ENCODE assay signal across 13 cellular contexts in genomic region chr5:150507283-150508020, GRCh38. TPM values are rescaled to one million over a fixed set of nuclear protein-coding genes. Genes with fewer than 3 reads are reported as not detected.
DNase-seq lines count a peak whose midpoint lies in the region; ATAC-seq, FAIRE-seq and TF ChIP-seq lines count a peak whose summit lies in the region.
"Had no signal": no experiment of that assay in that cellular context is flagged by ENCODE, and none has a peak within 500 bp of the region (broad histone marks: within the 10 kb centered on the region; RNA-seq: fewer than 3 reads in every experiment).

No MANE protein-coding gene starts in this region.

- CTCF ChIA-PET in GM10248 (lab: Yijun Ruan, JAX), result interaction anchor here (1.0 to 1.7 kb wide), 2 partner anchors 53 to 259 kb away, joined by 3 read pairs; no protein-coding TSS in a partner anchor

- H3K27me3 Mint-ChIP-seq in progenitor cell of endocrine pancreas, result no peaks in the 10 kb centered on the region

- DNase-seq in heart right ventricle (no peak), Right ventricle myocardium inferior (ENCODE audit: missing footprints) (no peak), keratinocyte (ENCODE audit: low read depth, low spot score) (no peak), progenitor cell of endocrine pancreas (ENCODE audit: low spot score, unreplicated experiment) (no peak), vagina (ENCODE audit: extremely low spot score in 2 of 2) (no peak), HUDEP-2 (lab: John Stamatoyannopoulos, UW; ENCODE audit: unreplicated experiment in 76 of 76) (no peak), GM10248 (ENCODE audit: extremely low spot score) (no peak)
- DNase-seq: activated T-cell treated with anti-CD3 and anti-CD28 coated beads, Interleukin-2, amount 50 U/mL, for 48 hours; NCI-H446; stimulated activated CD4-positive, alpha-beta T cell treated with anti-CD3 and anti-CD28 coated beads, Interleukin-12 subunit alpha, Interleukin-12 subunit beta, amount 100 ng/mL, for 4 hours had no signal

- no peak for TF ChIP-seq CTCF in heart right ventricle (IDR thresholded peaks at IDR 0.05)
- no peak for TF ChIP-seq CTCF in keratinocyte (optimal IDR thresholded peaks at IDR 0.05 in 1 of 3, IDR thresholded peaks at IDR 0.05 in 1 of 3, conservative IDR thresholded peaks at IDR 0.05 in 1 of 3; ENCODE audit: extremely low read depth in 1 of 3, insufficient read depth in 2 of 3, low read length in 3 of 3)
- no peak for TF ChIP-seq CTCF in progenitor cell of endocrine pancreas (IDR thresholded peaks at IDR 0.05; ENCODE audit: unreplicated experiment)
- no peak for TF ChIP-seq CTCF in vagina (IDR thresholded peaks at IDR 0.05)
- no peak for TF ChIP-seq CTCF in GM10248 (IDR thresholded peaks at IDR 0.05; ENCODE audit: control extremely low read depth, extremely low read depth, low read depth, missing control alignments)

- H3K27ac Mint-ChIP-seq in progenitor cell of endocrine pancreas, result peak overlapping the region; percentile 89

- no peak for TF ChIP-seq POLR2A in vagina (IDR thresholded peaks at IDR 0.05)

- H4K20me1 ChIP-seq in keratinocyte (ENCODE audit: control insufficient read depth, extremely low read depth, insufficient read depth, low read length), result peaks cover 7% of the 10 kb centered on the region

- peak overlapping the region; percentile 52 for H3K4me2 ChIP-seq in keratinocyte (ENCODE audit: control insufficient read depth, extremely low read depth, insufficient read depth, low read depth, low read length)

- H3K4me3 ChIP-seq in heart right ventricle, result no peak overlapping the region
- peak overlapping the region in 1 of 3 experiments; percentile 9 for H3K4me3 ChIP-seq in keratinocyte (ENCODE audit: control insufficient read depth in 2 of 3, extremely low read depth in 1 of 3, insufficient read depth in 2 of 3, low read depth in 1 of 3, low read length in 3 of 3)
- H3K4me3 ChIP-seq in vagina, result no peak overlapping the region
- H3K4me3 ChIP-seq: lung had no signal

- intact Hi-C loops in heart right ventricle (cut with DNase I), result no loop called here
- intact Hi-C loops in Right ventricle myocardium inferior (cut with DNase I), result no loop called here
- intact Hi-C loops in vagina (cut with DNase I), result no loop called here

- H3K9me3 Mint-ChIP-seq in progenitor cell of endocrine pancreas (ENCODE audit: low read depth), result no peaks in the 10 kb centered on the region

- 55 to 64% methylated on average over 8 of the region's 8 CpGs for WGBS in heart right ventricle, 2 donors

- H3K9me1 ChIP-seq in keratinocyte (ENCODE audit: control insufficient read depth, extremely low read depth, insufficient read depth, low read length), result peaks cover 13% of the 10 kb centered on the region

- peak; percentile 36 for FAIRE-seq in keratinocyte (lab: Jason Lieb, UNC)

- ATAC-seq in heart right ventricle, result no peak
- ATAC-seq in Right ventricle myocardium inferior, result no peak
- no peak for ATAC-seq in HG03342 (IDR thresholded peaks at IDR 0.05; ENCODE audit: unreplicated experiment)

- peaks cover 46% of the 10 kb centered on the region for H3K4me1 Mint-ChIP-seq in progenitor cell of endocrine pancreas (ENCODE audit: low read depth)

- H3K27me3 ChIP-seq in heart right ventricle, result no peaks in the 10 kb centered on the region
- H3K27me3 ChIP-seq in keratinocyte (ENCODE audit: control insufficient read depth, extremely low read depth, insufficient read depth, low read length), result no peaks in the 10 kb centered on the region
- H3K27me3 ChIP-seq in vagina, result no peaks in the 10 kb centered on the region

- no peak overlapping the region for H2AFZ ChIP-seq in keratinocyte (ENCODE audit: control insufficient read depth, low read length)

- peaks cover 95% of the 10 kb centered on the region for H3K79me2 ChIP-seq in keratinocyte (ENCODE audit: control insufficient read depth, insufficient read depth, low read length)

- H3K27ac ChIP-seq in heart right ventricle, result peak overlapping the region in 9 of 10 donors; percentile 1 to 93 (median 85)
- H3K27ac ChIP-seq in keratinocyte (ENCODE audit: control insufficient read depth, insufficient read depth, low read length), result no peak overlapping the region
- H3K27ac ChIP-seq in vagina, result peak overlapping the region; percentile 89
- H3K27ac ChIP-seq: VCaP had no signal

- POLR2A ChIA-PET in GM10248 (lab: Yijun Ruan, JAX), result no interaction called here

- H3K9me3 ChIP-seq in heart right ventricle (no peaks in the 10 kb centered on the region), keratinocyte (ENCODE audit: control insufficient read depth, low read depth, low read length) (no peaks in the 10 kb centered on the region), vagina (no peaks in the 10 kb centered on the region)

- dilution Hi-C loops in keratinocyte (cut with MboI; ENCODE audit: extremely low pct_ligation_motif_present, low sequenced_read_pairs), result no loop called here

- no peaks in the 10 kb centered on the region for H3K36me3 Mint-ChIP-seq in progenitor cell of endocrine pancreas (ENCODE audit: insufficient read depth)

- H3K4me1 ChIP-seq in heart right ventricle, result peaks cover 71 to 100% (median 100%) of the 10 kb centered on the region in 9 donors
- H3K4me1 ChIP-seq in keratinocyte (ENCODE audit: control insufficient read depth, extremely low read depth, insufficient read depth, low read length), result peaks cover 64% of the 10 kb centered on the region
- H3K4me1 ChIP-seq in vagina, result peaks cover 99% of the 10 kb centered on the region

- H3K36me3 ChIP-seq in heart right ventricle, result peaks cover 0 to 5% (median 0%) of the 10 kb centered on the region in 9 donors
- H3K36me3 ChIP-seq in keratinocyte (ENCODE audit: control insufficient read depth in 2 of 2, extremely low read depth in 1 of 2, insufficient read depth in 2 of 2, low read length in 2 of 2), result peaks cover 1 to 5% of the 10 kb centered on the region in 2 experiments
- H3K36me3 ChIP-seq in vagina, result no peaks in the 10 kb centered on the region

- H3K4me3 Mint-ChIP-seq in progenitor cell of endocrine pancreas (ENCODE audit: low read depth), result no peak overlapping the region

- H3K9ac ChIP-seq in keratinocyte (ENCODE audit: control insufficient read depth, extremely low read depth, insufficient read depth, low read length), result peak overlapping the region; percentile 2

RNA-seq across cellular contexts. Expression of gene NDST1, which starts 0.5 kb away (rescaled TPM):
- total RNA-seq in heart right ventricle (10 to 100 TPM; 50.3 to 86.1 (median 61.5) TPM), Right ventricle myocardium inferior (60.4 TPM), progenitor cell of endocrine pancreas (154 and 169 TPM in 2 replicates), vagina (73.9 TPM)
- polyA plus RNA-seq in heart right ventricle (10 to 100 TPM; 14.8 to 15.9 TPM), keratinocyte (24.9 to 43.5 TPM (median 36.2 TPM) in 3 replicates)
- polyA plus RNA-seq in keratinocyte (2011; ENCODE audit: low read depth), result 8.3 TPM
- polyA plus RNA-seq in keratinocyte (2011; cell fraction: cytosol; rRNA removed), result 31.9 and 37.2 TPM in 2 replicates
- 106 and 123 TPM in 2 replicates for polyA plus RNA-seq in keratinocyte (2011; cell fraction: nucleus; rRNA removed)
- 21.8 and 60.7 TPM in 2 replicates for polyA plus RNA-seq in keratinocyte (2012; ENCODE audit: low replicate concordance)
- 60.2 to 180 TPM (median 69.9 TPM) in 3 replicates for polyA minus RNA-seq in keratinocyte
- 62.7 TPM for polyA minus RNA-seq in keratinocyte (2011; cell fraction: cytosol; rRNA and poly(A)+ RNA removed)
- polyA minus RNA-seq in keratinocyte (2011; cell fraction: nucleus; rRNA and poly(A)+ RNA removed), result 122 and 151 TPM in 2 replicates

RNA-seq across cellular contexts. Expression of gene RPS14, which starts 57.9 kb away (rescaled TPM):
- total RNA-seq in heart right ventricle (1,000 to 10,000 TPM in 9 of 10 donors, 100 to 1,000 TPM in 1; 984 to 1,344 (median 1,239) TPM), Right ventricle myocardium inferior (1,267 TPM), progenitor cell of endocrine pancreas (1,941 and 2,072 TPM in 2 replicates), vagina (3,194 TPM)
- polyA plus RNA-seq in heart right ventricle (1,000 to 10,000 TPM; 1,373 to 4,233 TPM), keratinocyte (3,540 to 4,624 TPM (median 3,588 TPM) in 3 replicates)
- 630 TPM for polyA plus RNA-seq in keratinocyte (2011; ENCODE audit: low read depth)
- 6,466 and 6,976 TPM in 2 replicates for polyA plus RNA-seq in keratinocyte (2011; cell fraction: cytosol; rRNA removed)
- 1,255 and 1,377 TPM in 2 replicates for polyA plus RNA-seq in keratinocyte (2011; cell fraction: nucleus; rRNA removed)
- polyA plus RNA-seq in keratinocyte (2012; ENCODE audit: low replicate concordance), result 2,935 and 4,321 TPM in 2 replicates
- polyA minus RNA-seq in keratinocyte, result 778 to 1,315 TPM (median 1,196 TPM) in 3 replicates
- 781 TPM for polyA minus RNA-seq in keratinocyte (2011; cell fraction: cytosol; rRNA and poly(A)+ RNA removed)
- 129 and 187 TPM in 2 replicates for polyA minus RNA-seq in keratinocyte (2011; cell fraction: nucleus; rRNA and poly(A)+ RNA removed)
